Comparison of ENCODE assay signal across 8 cellular contexts in the genomic region with DNA sequence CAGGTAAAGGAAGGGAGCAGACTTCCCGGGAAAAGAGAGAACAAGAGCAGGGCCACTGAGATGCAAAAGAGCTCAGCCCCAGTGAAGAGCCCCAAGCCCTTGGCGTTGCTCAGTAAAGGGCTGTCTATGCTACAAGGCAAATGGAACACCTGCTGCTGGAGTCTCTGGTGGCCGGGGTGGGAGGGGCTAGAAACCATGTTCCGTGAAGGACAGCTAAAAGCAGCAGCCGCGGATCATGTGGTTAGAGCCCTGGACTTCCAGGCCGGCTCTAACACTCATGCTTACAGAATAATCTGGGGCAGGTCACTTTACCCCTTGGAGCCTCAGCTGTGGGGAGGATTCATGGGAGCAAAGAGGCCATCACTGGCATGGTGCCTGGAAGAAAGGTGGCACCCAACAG. TPM values are rescaled to one million over a fixed set of nuclear protein-coding genes. Genes with fewer than 3 reads are reported as not detected.
DNase-seq lines count a peak whose midpoint lies in the region; ATAC-seq and FAIRE-seq lines count a peak whose summit lies in the region.

No MANE protein-coding gene starts in this region.

- H3K36me3 Mint-ChIP-seq in activated naive CD8-positive, alpha-beta T cell treated with anti-CD3 and anti-CD28 coated beads, Interleukin-2, amount 10 ng/mL, durations not matched to agents 7 days and 5 days, result peaks cover 15% of the 10 kb centered on the region

- FAIRE-seq in HTR-8/SVneo (lab: Jason Lieb, UNC), result no peak

- H3K27me3 Mint-ChIP-seq in activated naive CD8-positive, alpha-beta T cell treated with anti-CD3 and anti-CD28 coated beads, Interleukin-2, amount 10 ng/mL, durations not matched to agents 7 days and 5 days, result no peaks in the 10 kb centered on the region

- H3K4me1 Mint-ChIP-seq in activated naive CD8-positive, alpha-beta T cell treated with anti-CD3 and anti-CD28 coated beads, Interleukin-2, amount 10 ng/mL, durations not matched to agents 7 days and 5 days, result peaks cover 23% of the 10 kb centered on the region

- POLR2A ChIA-PET in activated naive CD8-positive, alpha-beta T cell treated with anti-CD3 and anti-CD28 coated beads, Interleukin-2, amount 10 ng/mL, durations not matched to agents 7 days and 5 days (lab: Charles Lee), result interaction anchor here (0.9 kb wide), 1 partner anchor 85 kb away, joined by 3 read pairs; no protein-coding TSS in a partner anchor

- H3K4me3 Mint-ChIP-seq in activated naive CD8-positive, alpha-beta T cell treated with anti-CD3 and anti-CD28 coated beads, Interleukin-2, amount 10 ng/mL, durations not matched to agents 7 days and 5 days, result no peak overlapping the region

- peak overlapping the region; percentile 14 for H3K27ac Mint-ChIP-seq in activated naive CD8-positive, alpha-beta T cell treated with anti-CD3 and anti-CD28 coated beads, Interleukin-2, amount 10 ng/mL, durations not matched to agents 7 days and 5 days

- peak; percentile 96 for DNase-seq in DMS53 (lab: John Stamatoyannopoulos, UW)
- peak; percentile 63 for DNase-seq in NCI-H1092 treated with DMSO at 0.1 percent for 48 hours (lab: John Stamatoyannopoulos, UW)
- no peak for DNase-seq in activated naive CD8-positive, alpha-beta T cell treated with anti-CD3 and anti-CD28 coated beads, Interleukin-2, amount 10 ng/mL, durations not matched to agents 7 days and 5 days
- no peak for DNase-seq in T-helper 1 cell
- DNase-seq in NCI-H128 (lab: John Stamatoyannopoulos, UW; ENCODE audit: unreplicated experiment), result no peak
- DNase-seq in stimulated activated CD4-positive, alpha-beta T cell treated with anti-CD3 and anti-CD28 coated beads, Interleukin-4, amount 100 ng/mL, for 1 hour, result no peak
- DNase-seq in HTR-8/SVneo (ENCODE audit: insufficient read length, low spot score), result no peak

- ATAC-seq in GM21360 (IDR thresholded peaks at IDR 0.05; ENCODE audit: unreplicated experiment), result peak; percentile 46
- no peak for ATAC-seq in activated naive CD8-positive, alpha-beta T cell treated with anti-CD3 and anti-CD28 coated beads, Interleukin-2, amount 10 ng/mL, durations not matched to agents 7 days and 5 days (ENCODE audit: low read depth)

- no peaks in the 10 kb centered on the region for H3K9me3 Mint-ChIP-seq in activated naive CD8-positive, alpha-beta T cell treated with anti-CD3 and anti-CD28 coated beads, Interleukin-2, amount 10 ng/mL, durations not matched to agents 7 days and 5 days

RNA-seq across cellular contexts. Expression of a gene that starts 17.8 kb away (rescaled TPM):
- 10 to 100 TPM; 33.0 to 33.9 TPM for total RNA-seq in activated naive CD8-positive, alpha-beta T cell treated with anti-CD3 and anti-CD28 coated beads, Interleukin-2, amount 10 ng/mL, durations not matched to agents 7 days and 5 days

RNA-seq across cellular contexts. Expression of a gene that starts 38.4 kb away (rescaled TPM):
- 10 to 100 TPM; 17.6 to 18.9 TPM for total RNA-seq in activated naive CD8-positive, alpha-beta T cell treated with anti-CD3 and anti-CD28 coated beads, Interleukin-2, amount 10 ng/mL, durations not matched to agents 7 days and 5 days

RNA-seq across cellular contexts. Expression of a gene that starts 44.4 kb away (rescaled TPM):
- under 1 TPM; 0.44 to 0.79 TPM for total RNA-seq in activated naive CD8-positive, alpha-beta T cell treated with anti-CD3 and anti-CD28 coated beads, Interleukin-2, amount 10 ng/mL, durations not matched to agents 7 days and 5 days

Comparison
In these comparisons a context has a peak if more than half of its experiments do, and no peak if none do; other contexts are left out.
1. DNase-seq: peak in DMS53 (single experiment) and NCI-H1092 treated with DMSO at 0.1 percent for 48 hours (single experiment); none in activated naive CD8-positive, alpha-beta T cell treated with anti-CD3 and anti-CD28 coated beads, Interleukin-2, amount 10 ng/mL, durations not matched to agents 7 days and 5 days (single experiment), T-helper 1 cell (0 of 5), NCI-H128 (single experiment), stimulated activated CD4-positive, alpha-beta T cell treated with anti-CD3 and anti-CD28 coated beads, Interleukin-4, amount 100 ng/mL, for 1 hour (single experiment) and HTR-8/SVneo (single experiment).